ENCODE assay signal across 9 cellular contexts in the genomic region with DNA sequence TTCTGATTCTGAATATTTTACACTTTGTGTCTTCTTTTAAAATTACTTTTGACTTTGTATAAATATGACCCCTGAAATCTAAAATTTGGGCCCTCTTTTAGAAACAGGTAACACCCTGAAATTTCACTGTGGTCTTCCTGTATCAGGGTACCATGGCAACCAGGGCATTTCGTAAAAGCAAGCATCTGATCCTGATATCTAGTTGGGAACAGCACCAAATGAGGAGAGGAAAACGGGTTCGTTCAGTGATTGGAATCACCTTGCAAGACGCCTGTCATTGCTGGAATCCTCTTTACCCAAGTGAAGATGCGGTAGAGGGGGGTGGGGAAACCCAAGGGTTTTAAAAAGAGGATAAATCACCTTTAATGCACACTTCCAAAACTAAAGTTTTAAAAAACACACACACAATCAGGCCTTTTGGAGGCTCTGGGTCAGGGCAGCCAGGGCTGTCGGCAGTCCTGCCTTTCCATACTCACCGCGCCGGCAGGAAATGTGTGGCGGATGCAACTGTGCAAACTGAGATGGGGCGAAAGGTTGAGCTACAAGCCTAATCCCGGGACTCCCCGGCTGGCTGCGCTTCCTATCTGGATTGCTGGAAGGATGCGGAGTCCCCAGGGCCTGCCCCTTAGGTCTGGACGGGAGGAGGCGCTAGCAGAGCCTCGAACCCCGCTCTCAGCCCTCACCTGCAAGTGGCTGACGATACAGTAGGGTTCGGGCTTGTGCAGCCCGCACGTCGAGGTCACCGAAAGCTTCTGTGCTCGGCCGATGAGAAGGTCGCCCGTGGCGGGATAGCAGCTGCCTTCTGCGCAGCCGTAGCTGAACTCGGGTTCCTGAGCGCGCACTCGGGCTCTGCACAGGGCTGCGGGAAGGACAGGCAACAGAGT. TPM values are rescaled to one million over a fixed set of nuclear protein-coding genes. Genes with fewer than 3 reads are reported as not detected.
DNase-seq lines count a peak whose midpoint lies in the region; ATAC-seq and TF ChIP-seq lines count a peak whose summit lies in the region.
"Had no signal": no experiment of that assay in that cellular context is flagged by ENCODE, and none has a peak within 500 bp of the region (broad histone marks: within the 10 kb centered on the region; RNA-seq: fewer than 3 reads in every experiment).

No MANE protein-coding gene starts in this region.

- peak overlapping the region; percentile 91 for H3K9ac ChIP-seq in SK-N-MC (ENCODE audit: insufficient read length)

- DNase-seq in Daoy (ENCODE audit: low read depth) (peak; percentile 89), SK-N-MC (ENCODE audit: low read depth, low spot score) (no peak), natural killer cell (no peak), NCI-H2081 treated with DMSO at 0.1 percent for 48 hours (lab: John Stamatoyannopoulos, UW) (no peak), globus pallidus (ENCODE audit: low spot score) (no peak)

- peaks cover 7% of the 10 kb centered on the region for H3K36me3 Mint-ChIP-seq in natural killer cell

- no peak overlapping the region for H3K27ac Mint-ChIP-seq in natural killer cell
- H3K27ac Mint-ChIP-seq: natural killer cell treated with Interleukin-12 subunit alpha and Interleukin-12 subunit beta and Interleukin-15 and Interleukin-18, amount 100 ng/mL, for 72 hours had no signal

- H3K36me3 ChIP-seq in SK-N-MC (ENCODE audit: insufficient read depth, low read length): peaks cover 56% of the 10 kb centered on the region

- intact Hi-C loops in natural killer cell (cut with micrococcal nuclease): no loop called here

- peaks cover 41 to 54% of the 10 kb centered on the region in 2 donors for H3K27me3 Mint-ChIP-seq in natural killer cell (ENCODE audit: low read depth in 2 of 2)

- peak overlapping the region; percentile 93 for H3K4me3 ChIP-seq in SK-N-MC

- TF ChIP-seq CTCF in natural killer cell (IDR thresholded peaks at IDR 0.05): no peak

- H3K9me3 ChIP-seq in SK-N-MC (ENCODE audit: low read depth, low read length): no peaks in the 10 kb centered on the region

- H3K4me1 Mint-ChIP-seq in natural killer cell: peaks cover 11 to 16% of the 10 kb centered on the region in 2 donors

- ATAC-seq in esophagus mucosa (peak; percentile 50), natural killer cell (no peak), HG03442 (IDR thresholded peaks at IDR 0.05; ENCODE audit: unreplicated experiment) (no peak), HG02759 (IDR thresholded peaks at IDR 0.05; ENCODE audit: unreplicated experiment) (no peak)

- peak overlapping the region; percentile 13 for H3K4me3 Mint-ChIP-seq in natural killer cell
- H3K4me3 Mint-ChIP-seq: natural killer cell treated with Interleukin-12 subunit alpha and Interleukin-12 subunit beta and Interleukin-15 and Interleukin-18, amount 100 ng/mL, for 72 hours had no signal

- no peak overlapping the region for H3K27ac ChIP-seq in SK-N-MC

- H3K9me3 Mint-ChIP-seq in natural killer cell: peaks cover 0 to 3% of the 10 kb centered on the region in 2 donors
- H3K9me3 Mint-ChIP-seq: natural killer cell treated with Interleukin-12 subunit alpha and Interleukin-12 subunit beta and Interleukin-15 and Interleukin-18, amount 100 ng/mL, for 72 hours had no signal

RNA-seq across cellular contexts. Expression of gene LAMB1, which starts 1.8 kb away (rescaled TPM):
- 157 and 179 TPM in 2 replicates for total RNA-seq in Daoy (2014; rRNA removed; shearing (Covaris generic))
- total RNA-seq in esophagus mucosa (35.0 TPM), natural killer cell (not detected)
- total RNA-seq: natural killer cell treated with Interleukin-12 subunit alpha and Interleukin-12 subunit beta and Interleukin-15 and Interleukin-18, amount 100 ng/mL, for 72 hours had no signal

Comparison
In these comparisons a context has a peak if more than half of its experiments do, and no peak if none do; other contexts are left out.
1. RNA of gene LAMB1, which starts 1.8 kb away (total RNA-seq): 157 to 179 TPM in Daoy and 35.0 TPM in esophagus mucosa (single experiment); not detected in natural killer cell; every median in the first group is over 10 times any median in the second.